Comparison of ENCODE assay signal across 31 cellular contexts in the genomic region with DNA sequence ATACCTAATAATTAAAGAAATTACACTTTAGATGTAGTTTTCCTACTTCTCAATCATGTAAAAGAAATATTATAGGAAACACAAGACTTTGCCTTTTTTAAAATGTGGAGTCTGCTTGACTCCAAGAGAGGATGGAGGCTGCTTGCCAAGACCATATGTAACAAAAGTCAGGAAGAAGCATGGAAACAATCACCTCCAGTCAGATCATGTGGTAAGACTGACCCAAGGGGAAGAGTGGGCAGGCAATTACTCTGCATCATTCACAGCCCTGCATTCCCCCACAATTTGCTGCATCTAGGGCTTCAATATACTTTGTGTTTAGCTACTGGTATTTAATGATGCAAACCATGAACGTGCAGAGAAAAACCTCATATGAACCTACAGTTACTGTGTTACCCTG.
"Had no signal": no experiment of that assay in that cellular context is flagged by ENCODE, and none has a peak within 500 bp of the region (broad histone marks: within the 10 kb centered on the region; RNA-seq: fewer than 3 reads in every experiment).

No MANE protein-coding gene starts in this region.

- H3K36me3 Mint-ChIP-seq: activated CD4-positive, alpha-beta memory T cell treated with anti-CD3 and anti-CD28 coated beads for 36 hours; activated naive CD4-positive, alpha-beta T cell treated with anti-CD3 and anti-CD28 coated beads, Interleukin-2, amount 10 ng/mL, durations not matched to agents 7 days and 5 days; activated naive CD4-positive, alpha-beta T cell treated with anti-CD3 and anti-CD28 coated beads, Interleukin-2, amount 50 U/mL, for 72 hours; activated naive CD8-positive, alpha-beta T cell treated with anti-CD3 and anti-CD28 coated beads, Interleukin-2, amount 10 ng/mL, durations not matched to agents 7 days and 5 days; brain had no signal

- H3K4me3 ChIP-seq: ascending aorta, breast epithelium, cardiac muscle cell, colonic mucosa, esophagus squamous epithelium had no signal

- H3K27me3 Mint-ChIP-seq: activated B cell treated with CpG ODN at 0.5 μM for 24 hours; activated CD4-positive, alpha-beta memory T cell treated with anti-CD3 and anti-CD28 coated beads for 36 hours; activated CD4-positive, alpha-beta T cell treated with anti-CD3 and anti-CD28 coated beads, Interleukin-2, amount 10 ng/mL, durations not matched to agents 24 days and 14 days; activated naive CD4-positive, alpha-beta T cell treated with anti-CD3 and anti-CD28 coated beads, Interleukin-2, amount 10 ng/mL, durations not matched to agents 7 days and 5 days; activated naive CD8-positive, alpha-beta T cell treated with anti-CD3 and anti-CD28 coated beads, Interleukin-2, amount 10 ng/mL, durations not matched to agents 7 days and 5 days; activated T-cell treated with anti-CD3 and anti-CD28 coated beads, Interleukin-2, amount 50 U/mL, for 24 hours; brain had no signal

- H3K9me3 ChIP-seq: ascending aorta, colonic mucosa, esophagus squamous epithelium had no signal

- H3K9me3 Mint-ChIP-seq: activated CD4-positive, alpha-beta memory T cell treated with anti-CD3 and anti-CD28 coated beads for 36 hours; activated CD4-positive, alpha-beta T cell treated with anti-CD3 and anti-CD28 coated beads, Interleukin-2, amount 10 ng/mL, durations not matched to agents 24 days and 14 days; activated naive CD4-positive, alpha-beta T cell treated with anti-CD3 and anti-CD28 coated beads, Interleukin-2, amount 10 ng/mL, durations not matched to agents 7 days and 5 days; activated naive CD4-positive, alpha-beta T cell treated with anti-CD3 and anti-CD28 coated beads, Interleukin-2, amount 50 U/mL, for 72 hours; activated naive CD8-positive, alpha-beta T cell treated with anti-CD3 and anti-CD28 coated beads, Interleukin-2, amount 10 ng/mL, durations not matched to agents 7 days and 5 days; T-helper 2 cell treated with Interferon-gamma antibody and Interleukin-4, amounts not matched to agents 5 μg/mL and 100 μg/mL, for 36 hours had no signal

- H3K4me1 Mint-ChIP-seq: activated B cell treated with CpG ODN at 0.5 μM for 24 hours; activated CD4-positive, alpha-beta T cell treated with anti-CD3 and anti-CD28 coated beads, Interleukin-2, amount 10 ng/mL, durations not matched to agents 24 days and 14 days; activated naive CD4-positive, alpha-beta T cell treated with anti-CD3 and anti-CD28 coated beads, Interleukin-2, amount 10 ng/mL, durations not matched to agents 7 days and 5 days; activated naive CD8-positive, alpha-beta T cell treated with anti-CD3 and anti-CD28 coated beads, Interleukin-2, amount 10 ng/mL, durations not matched to agents 7 days and 5 days; brain; T-helper 17 cell had no signal

- H3K27ac ChIP-seq: ascending aorta, breast epithelium, cardiac muscle cell, colonic mucosa, epithelial cell of prostate, esophagus squamous epithelium, WERI-Rb-1 had no signal

- H3K4me3 Mint-ChIP-seq: activated B cell treated with CpG ODN at 0.5 μM for 24 hours; activated CD4-positive, alpha-beta memory T cell treated with anti-CD3 and anti-CD28 coated beads for 36 hours; activated CD4-positive, alpha-beta T cell treated with anti-CD3 and anti-CD28 coated beads, Interleukin-2, amount 10 ng/mL, durations not matched to agents 24 days and 14 days; activated naive CD4-positive, alpha-beta T cell treated with anti-CD3 and anti-CD28 coated beads, Interleukin-2, amount 10 ng/mL, durations not matched to agents 7 days and 5 days; activated naive CD8-positive, alpha-beta T cell treated with anti-CD3 and anti-CD28 coated beads, Interleukin-2, amount 10 ng/mL, durations not matched to agents 7 days and 5 days; activated T-cell treated with anti-CD3 and anti-CD28 coated beads, Interleukin-2, amount 50 U/mL, for 24 hours; activated T-cell treated with anti-CD3 and anti-CD28 coated beads, Interleukin-2, amount 50 U/mL, for 72 hours; brain; T-helper 17 cell; T-helper 2 cell treated with Interferon-gamma antibody and Interleukin-4, amounts not matched to agents 5 μg/mL and 100 μg/mL, for 36 hours had no signal

- H3K36me3 ChIP-seq: ascending aorta, breast epithelium, cardiac muscle cell, colonic mucosa, esophagus squamous epithelium, WERI-Rb-1 had no signal

- DNase-seq: activated B cell treated with CpG ODN at 0.5 μM for 24 hours; activated CD4-positive, alpha-beta memory T cell treated with anti-CD3 and anti-CD28 coated beads for 36 hours; activated CD4-positive, alpha-beta T cell treated with anti-CD3 and anti-CD28 coated beads, Interleukin-2, amount 10 ng/mL, durations not matched to agents 24 days and 14 days; activated CD8-positive, alpha-beta memory T cell treated with anti-CD3 and anti-CD28 coated beads, Interleukin-2, amount 50 U/mL, for 48 hours; activated gamma-delta T cell; activated naive CD4-positive, alpha-beta T cell; activated naive CD4-positive, alpha-beta T cell treated with anti-CD3 and anti-CD28 coated beads, Interleukin-2, amount 10 ng/mL, durations not matched to agents 7 days and 5 days; activated naive CD8-positive, alpha-beta T cell treated with anti-CD3 and anti-CD28 coated beads, Interleukin-2, amount 10 ng/mL, durations not matched to agents 7 days and 5 days; activated T-cell treated with anti-CD3 and anti-CD28 coated beads for 4 hours; activated T-cell treated with anti-CD3 and anti-CD28 coated beads, Interleukin-2, amount 50 U/mL, for 24 hours; activated T-cell treated with anti-CD3 and anti-CD28 coated beads, Interleukin-2, amount 50 U/mL, for 72 hours; central memory CD4-positive, alpha-beta T cell; cerebellar nuclear complex; colonic mucosa; effector CD8-positive, alpha-beta T cell; esophagus squamous epithelium; head of caudate nucleus; T-helper 1 cell; T-helper 17 cell; T1000; WERI-Rb-1 had no signal

- FAIRE-seq: endometrium, endothelial cell of umbilical vein, frontal cortex had no signal

- H3K27me3 ChIP-seq: ascending aorta, breast epithelium, cardiac muscle cell, colonic mucosa, esophagus squamous epithelium had no signal

- H3K4me1 ChIP-seq: ascending aorta, breast epithelium, colonic mucosa, esophagus squamous epithelium had no signal

- H3K27ac Mint-ChIP-seq: activated B cell treated with CpG ODN at 0.5 μM for 24 hours; activated CD4-positive, alpha-beta memory T cell treated with anti-CD3 and anti-CD28 coated beads for 36 hours; activated CD4-positive, alpha-beta T cell treated with anti-CD3 and anti-CD28 coated beads, Interleukin-2, amount 10 ng/mL, durations not matched to agents 24 days and 14 days; activated naive CD4-positive, alpha-beta T cell treated with anti-CD3 and anti-CD28 coated beads, Interleukin-2, amount 10 ng/mL, durations not matched to agents 7 days and 5 days; activated naive CD4-positive, alpha-beta T cell treated with anti-CD3 and anti-CD28 coated beads, Interleukin-2, amount 50 U/mL, for 72 hours; activated naive CD8-positive, alpha-beta T cell treated with anti-CD3 and anti-CD28 coated beads, Interleukin-2, amount 10 ng/mL, durations not matched to agents 7 days and 5 days; activated T-cell treated with anti-CD3 and anti-CD28 coated beads, Interleukin-2, amount 50 U/mL, for 24 hours; activated T-cell treated with anti-CD3 and anti-CD28 coated beads, Interleukin-2, amount 50 U/mL, for 72 hours; brain; T-helper 17 cell; T-helper 2 cell treated with Interferon-gamma antibody and Interleukin-4, amounts not matched to agents 5 μg/mL and 100 μg/mL, for 36 hours had no signal
